ENCODE assay signal across 20 cellular contexts in the genomic region with DNA sequence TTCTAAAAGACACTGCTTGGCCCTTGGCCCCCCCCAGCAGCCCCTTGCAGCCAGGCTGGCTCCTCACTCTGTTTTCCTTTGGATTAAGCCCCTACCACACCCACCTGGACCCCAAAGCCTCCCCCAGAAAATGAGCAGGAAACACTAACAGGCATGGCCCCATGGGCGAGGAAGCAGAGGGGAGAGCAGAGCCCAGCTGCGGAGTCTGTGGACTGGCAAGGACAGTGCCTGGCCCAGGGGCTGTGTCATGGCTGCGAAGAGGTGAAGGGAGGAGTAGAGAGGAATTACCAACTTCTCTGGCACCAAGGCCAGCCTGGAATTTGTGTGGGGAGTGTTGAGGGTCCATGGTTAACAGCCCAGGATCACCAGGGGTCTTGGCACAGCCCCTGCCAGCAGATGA.
"Had no signal": no experiment of that assay in that cellular context is flagged by ENCODE, and none has a peak within 500 bp of the region (broad histone marks: within the 10 kb centered on the region; RNA-seq: fewer than 3 reads in every experiment).

No MANE protein-coding gene starts in this region.

- ATAC-seq: activated CD4-positive, CD25-positive, alpha-beta regulatory T cell treated with anti-CD3 and anti-CD28 coated beads, Interleukin-2, amount 50 U/mL, for 24 hours; activated CD8-positive, alpha-beta T cell treated with anti-CD3 and anti-CD28 coated beads for 36 hours; body of pancreas had no signal

- H3K27me3 ChIP-seq: body of pancreas, Peyer's patch had no signal

- H3K9me3 Mint-ChIP-seq: activated CD8-positive, alpha-beta T cell treated with anti-CD3 and anti-CD28 coated beads for 36 hours; activated naive CD4-positive, alpha-beta T cell treated with anti-CD3 and anti-CD28 coated beads, Interleukin-2, amount 50 U/mL, for 24 hours; activated T-helper 1 cell treated with anti-CD3 and anti-CD28 coated beads, Interleukin-12 subunit alpha, Interleukin-12 subunit beta, Interleukin-2, Interleukin-4 antibody, amounts not matched to agents 30 ng/mL and 10 ng/mL and 1 ng/mL, durations not matched to agents 14 hours and 24 hours and 36 hours; central memory CD8-positive, alpha-beta T cell; T-helper 1 cell treated with Interleukin-12 subunit alpha and Interleukin-12 subunit beta and Interleukin-4 antibody, amounts not matched to agents 30 μg/mL and 1 μg/mL, for 36 hours had no signal

- H3K27ac Mint-ChIP-seq: activated CD8-positive, alpha-beta T cell treated with anti-CD3 and anti-CD28 coated beads for 36 hours; activated naive CD4-positive, alpha-beta T cell treated with anti-CD3 and anti-CD28 coated beads, Interleukin-2, amount 50 U/mL, for 24 hours; activated T-helper 1 cell treated with anti-CD3 and anti-CD28 coated beads, Interleukin-12 subunit alpha, Interleukin-12 subunit beta, Interleukin-2, Interleukin-4 antibody, amounts not matched to agents 30 ng/mL and 10 ng/mL and 1 ng/mL, durations not matched to agents 14 hours and 24 hours and 36 hours; T-helper 1 cell treated with Interleukin-12 subunit alpha and Interleukin-12 subunit beta and Interleukin-4 antibody, amounts not matched to agents 30 μg/mL and 1 μg/mL, for 36 hours had no signal

- H3K27ac ChIP-seq: body of pancreas, Peyer's patch had no signal

- DNase-seq: activated CD4-positive, alpha-beta T cell treated with anti-CD3 and anti-CD28 coated beads for 4 hours; activated CD8-positive, alpha-beta memory T cell treated with anti-CD3 and anti-CD28 coated beads, Interleukin-2, amount 50 U/mL, for 48 hours; activated CD8-positive, alpha-beta T cell treated with anti-CD3 and anti-CD28 coated beads for 36 hours; activated effector memory CD4-positive, alpha-beta T cell treated with Interleukin-2 at 50 U/mL for 16 hours; activated naive CD4-positive, alpha-beta T cell; activated T-cell treated with anti-CD3 and anti-CD28 coated beads, Interleukin-2, amount 50 U/mL, for 1 hour; body of pancreas; Kasumi-1; NCI-H1105 treated with DMSO at 0.1 percent for 48 hours; NCI-H1436 treated with DMSO at 0.1 percent for 48 hours; NCI-H187; NCI-H2081; NCI-H510A treated with DMSO at 0.1 percent for 48 hours; Peyer's patch; SHP77 treated with DMSO at 0.1 percent for 48 hours had no signal

- H3K9me3 ChIP-seq: body of pancreas, Peyer's patch had no signal

- H3K4me3 ChIP-seq: body of pancreas, Peyer's patch had no signal

- H3K4me3 Mint-ChIP-seq: activated CD8-positive, alpha-beta T cell treated with anti-CD3 and anti-CD28 coated beads for 36 hours; activated naive CD4-positive, alpha-beta T cell treated with anti-CD3 and anti-CD28 coated beads, Interleukin-2, amount 50 U/mL, for 24 hours; activated T-helper 1 cell treated with anti-CD3 and anti-CD28 coated beads, Interleukin-12 subunit alpha, Interleukin-12 subunit beta, Interleukin-2, Interleukin-4 antibody, amounts not matched to agents 30 ng/mL and 10 ng/mL and 1 ng/mL, durations not matched to agents 14 hours and 24 hours and 36 hours; central memory CD8-positive, alpha-beta T cell; T-helper 1 cell treated with Interleukin-12 subunit alpha and Interleukin-12 subunit beta and Interleukin-4 antibody, amounts not matched to agents 30 μg/mL and 1 μg/mL, for 36 hours had no signal

- H3K4me1 ChIP-seq: body of pancreas, Peyer's patch had no signal

- H3K4me1 Mint-ChIP-seq: central memory CD8-positive, alpha-beta T cell had no signal

- H3K36me3 Mint-ChIP-seq: activated naive CD4-positive, alpha-beta T cell treated with anti-CD3 and anti-CD28 coated beads, Interleukin-2, amount 50 U/mL, for 24 hours had no signal

- H3K27me3 Mint-ChIP-seq: activated CD8-positive, alpha-beta T cell treated with anti-CD3 and anti-CD28 coated beads for 36 hours; activated naive CD4-positive, alpha-beta T cell treated with anti-CD3 and anti-CD28 coated beads, Interleukin-2, amount 50 U/mL, for 24 hours; central memory CD8-positive, alpha-beta T cell had no signal

- H3K36me3 ChIP-seq: Peyer's patch had no signal
